18 cellular contexts compared by ENCODE assay signal in genomic region chr20:12466915-12467314, GRCh38.
"Had no signal": no experiment of that assay in that cellular context is flagged by ENCODE, and none has a peak within 500 bp of the region (broad histone marks: within the 10 kb centered on the region; RNA-seq: fewer than 3 reads in every experiment).

No MANE protein-coding gene starts in this region.

- DNase-seq: effector memory CD8-positive, alpha-beta T cell; esophagus squamous epithelium; foreskin fibroblast; glutamatergic neuron; kidney; left cardiac atrium; left ventricle myocardium inferior; lower lobe of right lung; midbrain; nucleus accumbens; ovary; right cardiac atrium; small intestine; stimulated activated CD4-positive, alpha-beta T cell treated with anti-CD3 and anti-CD28 coated beads, Interleukin-12 subunit alpha, Interleukin-12 subunit beta, amount 100 ng/mL, for 4 hours; stimulated activated naive CD4-positive, alpha-beta T cell; stomach; substantia nigra; transverse colon had no signal
